In genomic region chr10:131638481-131639278, GRCh38 we compare ENCODE assay signal across 16 cellular contexts.
DNase-seq lines count a peak whose midpoint lies in the region; ATAC-seq, FAIRE-seq and TF ChIP-seq lines count a peak whose summit lies in the region.
"Had no signal": no experiment of that assay in that cellular context is flagged by ENCODE, and none has a peak within 500 bp of the region (broad histone marks: within the 10 kb centered on the region; RNA-seq: fewer than 3 reads in every experiment).

No MANE protein-coding gene starts in this region.

- no peaks in the 10 kb centered on the region for H3K27me3 ChIP-seq in RWPE2 (ENCODE audit: insufficient read depth, poor library complexity, severe bottlenecking)
- H3K27me3 ChIP-seq: BLaER1 had no signal

- FAIRE-seq in RCC 7860 (lab: Jason Lieb, UNC), result no peak
- FAIRE-seq: A549, H54 had no signal

- H3K4me1 ChIP-seq in RWPE2 (ENCODE audit: insufficient read depth, poor library complexity, severe bottlenecking), result no peaks in the 10 kb centered on the region
- H3K4me1 ChIP-seq: A549 had no signal

- peak; percentile 23 for DNase-seq in RWPE2 (ENCODE audit: low spot score)
- DNase-seq in ecto neural progenitor cell (ENCODE audit: low spot score), result peak; percentile 19
- DNase-seq in left lobe of liver (ENCODE audit: low spot score), result peak; percentile 32
- DNase-seq in posterior vena cava (ENCODE audit: low spot score), result peak; percentile 56
- DNase-seq in RCC 7860 (ENCODE audit: low spot score), result no peak
- no peak for DNase-seq in nucleus accumbens (lab: John Stamatoyannopoulos, UW)
- DNase-seq: AML-193; Caco-2; CD8-positive, alpha-beta memory T cell; GF-D8; IMR-90 had no signal

- H3K9me3 ChIP-seq in RWPE2 (ENCODE audit: severe bottlenecking), result peaks cover 2% of the 10 kb centered on the region

- ATAC-seq in RWPE2 (ENCODE audit: low read depth) (no peak), left lobe of liver (no peak), HG02870 (IDR thresholded peaks at IDR 0.05; ENCODE audit: unreplicated experiment) (no peak)
- ATAC-seq: A549, HCT116 had no signal

- intact Hi-C loops in posterior vena cava (cut with DNase I), result no loop called here

- no peak for TF ChIP-seq CTCF in RWPE2 (IDR thresholded peaks at IDR 0.05; ENCODE audit: poor library complexity, severe bottlenecking)

- no peak overlapping the region for H3K4me3 ChIP-seq in RWPE2 (ENCODE audit: severe bottlenecking)
- H3K4me3 ChIP-seq: A549, BLaER1 had no signal

- no peak overlapping the region for H3K27ac ChIP-seq in RWPE2 (ENCODE audit: poor library complexity, severe bottlenecking)
- H3K27ac ChIP-seq: A549, BLaER1 had no signal

- no peaks in the 10 kb centered on the region for H3K36me3 ChIP-seq in RWPE2 (ENCODE audit: low read depth)
- H3K36me3 ChIP-seq: BLaER1 had no signal

Comparison
In these comparisons a context has a peak if more than half of its experiments do, and no peak if none do; other contexts are left out.
1. DNase-seq: peak in RWPE2 (single experiment), ecto neural progenitor cell (single experiment), left lobe of liver (single experiment) and posterior vena cava (single experiment); none in RCC 7860 (single experiment) and nucleus accumbens (0 of 56).